In the genomic region with DNA sequence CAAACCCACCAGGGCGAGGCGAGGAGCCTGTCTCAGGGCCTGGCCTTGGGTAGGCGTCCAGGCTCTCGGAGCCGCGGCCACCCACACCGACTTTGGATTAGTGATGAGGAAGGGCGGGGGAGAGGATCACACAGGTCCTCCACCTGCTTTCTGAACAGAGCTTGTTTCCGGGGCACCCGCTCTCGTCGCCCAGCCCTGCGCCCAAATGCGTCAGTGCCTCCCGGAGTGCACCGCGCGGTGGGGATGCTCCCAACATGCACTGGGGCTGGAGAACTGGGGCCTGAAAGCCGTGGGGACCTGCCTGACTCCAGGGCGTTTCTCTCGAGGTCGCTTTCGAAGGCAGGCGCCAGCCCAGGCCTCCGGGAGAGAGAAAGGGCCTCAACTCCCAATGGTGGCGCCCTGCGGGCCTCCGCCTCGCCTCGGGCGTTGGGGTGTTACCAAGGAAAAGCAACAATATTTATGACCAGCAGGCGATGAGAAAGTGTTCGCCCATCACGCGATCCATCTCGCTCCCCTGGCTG, we compare ENCODE assay signal across 1 cellular context.
TF ChIP-seq lines count a peak whose summit lies in the region.

No MANE protein-coding gene starts in this region.

TF ChIP-seq in IMR-90, 13 proteins besides CTCF, POLR2A, EP300 and RAD21 (continued from another document):
- TF ChIP-seq, protein P1, sequence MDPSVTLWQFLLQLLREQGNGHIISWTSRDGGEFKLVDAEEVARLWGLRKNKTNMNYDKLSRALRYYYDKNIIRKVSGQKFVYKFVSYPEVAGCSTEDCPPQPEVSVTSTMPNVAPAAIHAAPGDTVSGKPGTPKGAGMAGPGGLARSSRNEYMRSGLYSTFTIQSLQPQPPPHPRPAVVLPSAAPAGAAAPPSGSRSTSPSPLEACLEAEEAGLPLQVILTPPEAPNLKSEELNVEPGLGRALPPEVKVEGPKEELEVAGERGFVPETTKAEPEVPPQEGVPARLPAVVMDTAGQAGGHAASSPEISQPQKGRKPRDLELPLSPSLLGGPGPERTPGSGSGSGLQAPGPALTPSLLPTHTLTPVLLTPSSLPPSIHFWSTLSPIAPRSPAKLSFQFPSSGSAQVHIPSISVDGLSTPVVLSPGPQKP (IDR thresholded peaks at IDR 0.05; ENCODE audit: borderline replicate concordance, low read depth, low read length), result no peak
TF ChIP-seq in IMR-90: peak in this region for 0.
